ENCODE assay signal across 10 cellular contexts in the genomic region with DNA sequence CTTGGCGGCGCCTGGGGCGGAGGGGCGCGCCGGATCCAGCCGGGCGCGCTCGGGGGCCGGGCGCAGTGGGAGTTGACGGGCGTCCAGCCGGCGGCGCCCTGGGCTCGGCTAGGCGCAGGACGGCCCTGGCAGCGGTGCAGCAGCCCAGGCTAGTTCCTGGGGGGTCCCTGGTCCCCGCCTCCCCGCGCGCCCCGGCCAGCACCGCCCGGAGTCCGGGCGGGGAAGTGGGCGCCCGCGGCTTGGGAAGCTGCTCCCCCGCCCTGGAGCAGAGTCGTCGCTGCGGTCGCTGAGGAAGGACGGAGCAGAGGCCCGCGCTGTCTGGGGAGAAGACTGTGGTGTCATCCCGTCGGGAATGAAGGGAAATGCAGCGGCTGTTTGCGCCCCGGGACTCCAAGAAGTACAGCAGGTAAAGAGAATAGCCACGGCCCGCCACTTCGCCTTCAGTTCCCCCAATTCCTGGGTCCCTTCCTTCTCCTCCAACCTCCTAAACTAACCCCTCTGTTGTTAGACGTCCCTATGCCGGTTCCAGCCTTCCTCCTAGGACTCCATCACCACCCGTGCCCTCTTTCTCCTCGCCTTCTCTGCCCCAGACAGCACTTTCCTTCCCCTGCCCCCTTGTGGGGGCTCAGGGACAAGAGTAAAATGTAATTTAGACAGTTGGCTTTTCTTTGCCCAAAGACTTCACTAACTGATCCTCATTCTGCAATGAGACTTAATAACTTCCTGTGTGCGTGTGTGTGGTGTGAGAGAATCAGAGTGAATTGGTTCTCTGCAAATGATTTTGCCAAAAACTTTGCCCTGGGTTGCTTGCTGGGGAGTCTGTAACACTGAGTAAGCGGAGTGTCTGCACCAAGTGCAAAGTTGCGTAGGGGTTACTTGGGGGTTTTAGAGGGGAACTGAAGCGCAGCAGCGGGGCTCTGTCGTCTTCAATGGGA. TPM values are rescaled to one million over a fixed set of nuclear protein-coding genes. Genes with fewer than 3 reads are reported as not detected.
DNase-seq lines count a peak whose midpoint lies in the region; ATAC-seq and TF ChIP-seq lines count a peak whose summit lies in the region.
"Had no signal": no experiment of that assay in that cellular context is flagged by ENCODE, and none has a peak within 500 bp of the region (broad histone marks: within the 10 kb centered on the region; RNA-seq: fewer than 3 reads in every experiment).

No MANE protein-coding gene starts in this region.

- peak overlapping the region; percentile 47 for H3K4me3 ChIP-seq in brain microvascular endothelial cell (ENCODE audit: low read depth, low read length)
- H3K4me3 ChIP-seq in suprapubic skin: peak overlapping the region; percentile 45

- TF ChIP-seq POLR2A in suprapubic skin (IDR thresholded peaks at IDR 0.05): no peak

- H3K9me3 Mint-ChIP-seq in activated CD8-positive, alpha-beta memory T cell treated with anti-CD3 and anti-CD28 coated beads, Interleukin-2, amount 10 ng/mL, durations not matched to agents 7 days and 5 days (ENCODE audit: low read depth): no peaks in the 10 kb centered on the region

- no peak for ATAC-seq in activated CD8-positive, alpha-beta memory T cell treated with anti-CD3 and anti-CD28 coated beads, Interleukin-2, amount 10 ng/mL, durations not matched to agents 7 days and 5 days
- ATAC-seq in GM18873 (IDR thresholded peaks at IDR 0.05; ENCODE audit: low FRiP score, unreplicated experiment): no peak

- TF ChIP-seq EP300 in suprapubic skin (IDR thresholded peaks at IDR 0.05): no peak

- H3K27me3 ChIP-seq in brain microvascular endothelial cell (replicated peaks): peaks cover 8% of the 10 kb centered on the region
- peaks cover 21% of the 10 kb centered on the region for H3K27me3 ChIP-seq in suprapubic skin

- H3K27me3 Mint-ChIP-seq in activated CD8-positive, alpha-beta memory T cell treated with anti-CD3 and anti-CD28 coated beads, Interleukin-2, amount 10 ng/mL, durations not matched to agents 7 days and 5 days: peaks cover 31% of the 10 kb centered on the region

- CTCF ChIA-PET in activated CD8-positive, alpha-beta memory T cell treated with anti-CD3 and anti-CD28 coated beads, Interleukin-2, amount 10 ng/mL, durations not matched to agents 7 days and 5 days (lab: Charles Lee): no interaction called here

- no peak overlapping the region for H3K27ac Mint-ChIP-seq in activated CD8-positive, alpha-beta memory T cell treated with anti-CD3 and anti-CD28 coated beads, Interleukin-2, amount 10 ng/mL, durations not matched to agents 7 days and 5 days
- H3K27ac Mint-ChIP-seq: B cell had no signal

- no peaks in the 10 kb centered on the region for H3K9me3 ChIP-seq in suprapubic skin

- peaks cover 10% of the 10 kb centered on the region for H3K4me1 ChIP-seq in suprapubic skin

- peak; percentile 41 for DNase-seq in NCI-H345 (lab: John Stamatoyannopoulos, UW)
- no peak for DNase-seq in NCI-H345 treated with DMSO at 0.1 percent for 48 hours (lab: John Stamatoyannopoulos, UW; ENCODE audit: unreplicated experiment)
- DNase-seq in brain microvascular endothelial cell: no peak
- peak; percentile 70 for DNase-seq in islet precursor cell
- no peak for DNase-seq in suprapubic skin (ENCODE audit: low spot score in 2 of 2)
- no peak for DNase-seq in activated CD8-positive, alpha-beta memory T cell treated with anti-CD3 and anti-CD28 coated beads, Interleukin-2, amount 10 ng/mL, durations not matched to agents 7 days and 5 days
- no peak for DNase-seq in NCI-H1048 (lab: John Stamatoyannopoulos, UW)
- DNase-seq: stimulated activated CD4-positive, alpha-beta T cell treated with anti-CD3 and anti-CD28 coated beads, Interleukin-4, amount 100 ng/mL, for 24 hours had no signal

- no peaks in the 10 kb centered on the region for H3K36me3 Mint-ChIP-seq in activated CD8-positive, alpha-beta memory T cell treated with anti-CD3 and anti-CD28 coated beads, Interleukin-2, amount 10 ng/mL, durations not matched to agents 7 days and 5 days

- TF ChIP-seq CTCF in brain microvascular endothelial cell (IDR thresholded peaks at IDR 0.05; ENCODE audit: low read depth, low read length, missing control alignments): no peak
- no peak for TF ChIP-seq CTCF in suprapubic skin (IDR thresholded peaks at IDR 0.05)

- H3K36me3 ChIP-seq in brain microvascular endothelial cell (replicated peaks) (no peaks in the 10 kb centered on the region), suprapubic skin (no peaks in the 10 kb centered on the region)

- peaks cover 2% of the 10 kb centered on the region for H3K4me1 Mint-ChIP-seq in activated CD8-positive, alpha-beta memory T cell treated with anti-CD3 and anti-CD28 coated beads, Interleukin-2, amount 10 ng/mL, durations not matched to agents 7 days and 5 days

- in situ Hi-C loops in brain microvascular endothelial cell (cut with HindIII; ENCODE audit: low pct_ligation_motif_present, low sequenced_read_pairs): no loop called here

- H3K4me3 Mint-ChIP-seq in activated CD8-positive, alpha-beta memory T cell treated with anti-CD3 and anti-CD28 coated beads, Interleukin-2, amount 10 ng/mL, durations not matched to agents 7 days and 5 days: no peak overlapping the region
- H3K4me3 Mint-ChIP-seq: B cell had no signal

- WGBS in suprapubic skin: 9% methylated on average over 46 of the region's 59 CpGs

- no peak overlapping the region for H3K27ac ChIP-seq in brain microvascular endothelial cell
- no peak overlapping the region for H3K27ac ChIP-seq in suprapubic skin

RNA-seq across cellular contexts. Expression of a gene that starts 20.3 kb away (rescaled TPM):
- 1 to 10 TPM in 1 of 4 donors, under 1 TPM in 2, not detected in 1; 0.39 to 1.0 (median 0.85) TPM for total RNA-seq in suprapubic skin
- total RNA-seq in activated CD8-positive, alpha-beta memory T cell treated with anti-CD3 and anti-CD28 coated beads, Interleukin-2, amount 10 ng/mL, durations not matched to agents 7 days and 5 days: not detected
- total RNA-seq: B cell had no signal

Comparison
In these comparisons a context has a peak if more than half of its experiments do, and no peak if none do; other contexts are left out.
1. DNase-seq: peak in NCI-H345 (single experiment) and islet precursor cell (single experiment); none in NCI-H345 treated with DMSO at 0.1 percent for 48 hours (single experiment), brain microvascular endothelial cell (single experiment), suprapubic skin (0 of 2), activated CD8-positive, alpha-beta memory T cell treated with anti-CD3 and anti-CD28 coated beads, Interleukin-2, amount 10 ng/mL, durations not matched to agents 7 days and 5 days (single experiment) and NCI-H1048 (single experiment).